8 cellular contexts compared by ENCODE assay signal in genomic region chr17:50478391-50479361, GRCh38. TPM values are rescaled to one million over a fixed set of nuclear protein-coding genes. Genes with fewer than 3 reads are reported as not detected.
A peak's percentile ranks its signal among the peaks of the same experiment; 100 is the strongest.
DNase-seq lines count a peak whose midpoint lies in the region; ATAC-seq lines count a peak whose summit lies in the region.

Gene RSAD1, plus strand, starts transcription at chr17:50478860. Its CDS starts 25 bp downstream, at chr17:50478885.

- H3K9me3 ChIP-seq in muscle layer of duodenum (ENCODE audit: control insufficient read depth in 1 of 2, low read length in 2 of 2): no peaks in the 10 kb centered on the region

- DNase-seq in DMS53 (lab: John Stamatoyannopoulos, UW) (peak; percentile 99), OCI-M2 (lab: John Stamatoyannopoulos, UW; ENCODE audit: unreplicated experiment) (peak; percentile 33)
- DNase-seq in activated T-cell treated with anti-CD3 and anti-CD28 coated beads, Interleukin-2, amount 50 U/mL, for 1 hour: peak; percentile 86
- peak; percentile 64 to 81 for DNase-seq in stimulated activated CD8-positive, alpha-beta memory T cell treated with anti-CD3 and anti-CD28 coated beads, Interleukin-7, amount 100 ng/mL, for 4 hours (ENCODE audit: low read depth in 2 of 2)

- H3K27ac Mint-ChIP-seq in IgD-negative memory B cell: peak within 1 kb of the TSS; percentile 11 to 96 (median 74)

- peak within 1 kb of the TSS; percentile 75 to 90 for H3K4me3 ChIP-seq in muscle layer of duodenum (ENCODE audit: low read depth in 1 of 2, low read length in 2 of 2)

- no peaks in the 10 kb centered on the region for H3K27me3 ChIP-seq in muscle layer of duodenum (ENCODE audit: low read depth, low read length)

- peak within 1 kb of the TSS; percentile 85 to 96 (median 88) for H3K4me3 Mint-ChIP-seq in IgD-negative memory B cell

- peaks cover 4 to 6% of the 10 kb centered on the region in 2 donors for H3K36me3 ChIP-seq in muscle layer of duodenum (ENCODE audit: control insufficient read depth in 1 of 2, insufficient read depth in 2 of 2, low read length in 2 of 2)

- H3K9me3 Mint-ChIP-seq in IgD-negative memory B cell: no peaks in the 10 kb centered on the region

- peaks cover 8 to 17% (median 13%) of the 10 kb centered on the region in 3 donors for H3K4me1 Mint-ChIP-seq in IgD-negative memory B cell

- peak within 1 kb of the TSS; percentile 79 for H3K27ac ChIP-seq in muscle layer of duodenum (ENCODE audit: low read length)

- no peaks in the 10 kb centered on the region for H3K27me3 Mint-ChIP-seq in IgD-negative memory B cell

- ATAC-seq in GM21529 (IDR thresholded peaks at IDR 0.05; ENCODE audit: unreplicated experiment) (peak; percentile 85), esophagus mucosa (peak; percentile 90)

- H3K4me1 ChIP-seq in muscle layer of duodenum (ENCODE audit: control insufficient read depth in 1 of 2, insufficient read depth in 2 of 2, low read length in 2 of 2): peaks cover 0 to 28% of the 10 kb centered on the region in 2 donors

- H3K36me3 Mint-ChIP-seq in IgD-negative memory B cell: peaks cover 2% of the 10 kb centered on the region

RNA-seq across cellular contexts. Expression of gene RSAD1, which starts in this region (rescaled TPM):
- 54.4 TPM for polyA plus RNA-seq in IgD-negative memory B cell
- 10.8 TPM for total RNA-seq in esophagus mucosa

Comparison
In these comparisons a context has a peak if more than half of its experiments do, and no peak if none do; other contexts are left out.
1. Peak in every context shown above with its lines: DNase-seq, ATAC-seq, H3K4me3 ChIP-seq and H3K27ac ChIP-seq.
2. DNase-seq: peak in every context shown above with its lines; median percentile 99 in DMS53; 86 in activated T-cell treated with anti-CD3 and anti-CD28 coated beads, Interleukin-2, amount 50 U/mL, for 1 hour; 72 in stimulated activated CD8-positive, alpha-beta memory T cell treated with anti-CD3 and anti-CD28 coated beads, Interleukin-7, amount 100 ng/mL, for 4 hours; 33 in OCI-M2.